Comparison of ENCODE assay signal across 30 cellular contexts in the genomic region with DNA sequence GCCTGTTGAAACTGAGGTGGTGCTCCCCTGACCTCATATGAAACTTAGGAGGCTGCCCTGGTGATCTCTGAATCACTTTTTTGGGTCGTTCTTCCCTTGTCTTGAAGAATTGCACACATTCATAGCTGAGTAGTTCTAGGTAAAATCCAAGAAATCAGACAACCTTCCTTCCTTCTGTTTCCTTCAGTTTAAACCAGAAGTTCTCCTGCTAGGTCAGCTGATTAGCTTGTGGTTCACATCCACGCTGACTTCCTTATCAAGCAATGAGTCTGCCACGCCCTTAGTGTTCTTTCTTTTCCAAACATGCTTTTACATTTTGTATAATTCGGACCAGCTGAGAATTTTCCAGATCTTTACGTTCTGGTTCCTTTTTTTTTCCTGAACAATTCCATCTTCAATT.
"Had no signal": no experiment of that assay in that cellular context is flagged by ENCODE, and none has a peak within 500 bp of the region (broad histone marks: within the 10 kb centered on the region; RNA-seq: fewer than 3 reads in every experiment).

No MANE protein-coding gene starts in this region.

- DNase-seq: activated B cell treated with CpG ODN at 0.5 μM for 24 hours; activated CD4-positive, alpha-beta memory T cell treated with anti-CD3 and anti-CD28 coated beads, Interleukin-2, amount 10 ng/mL, durations not matched to agents 7 days and 5 days; activated CD4-positive, alpha-beta T cell treated with anti-CD3 and anti-CD28 coated beads for 48 hours; activated CD4-positive, CD25-positive, alpha-beta regulatory T cell treated with anti-CD3 and anti-CD28 coated beads, Interleukin-2, amount 50 U/mL, for 72 hours; activated CD8-positive, alpha-beta memory T cell treated with anti-CD3 and anti-CD28 coated beads for 24 hours; activated CD8-positive, alpha-beta memory T cell treated with anti-CD3 and anti-CD28 coated beads, Interleukin-2, amount 10 ng/mL, durations not matched to agents 7 days and 5 days; activated CD8-positive, alpha-beta memory T cell treated with anti-CD3 and anti-CD28 coated beads, Interleukin-2, amount 50 U/mL, for 48 hours; activated effector memory CD4-positive, alpha-beta T cell treated with Interleukin-2 at 50 U/mL for 16 hours; activated naive CD4-positive, alpha-beta T cell treated with anti-CD3 and anti-CD28 coated beads, Interleukin-2, amount 10 ng/mL, durations not matched to agents 7 days and 5 days; activated naive CD8-positive, alpha-beta T cell treated with anti-CD3 and anti-CD28 coated beads, Interleukin-2, amount 50 U/mL, for 24 hours; activated T-cell treated with anti-CD3 and anti-CD28 coated beads, Interleukin-2, amount 50 U/mL, for 48 hours; anterior cingulate cortex; Karpas-422; KBM-7; MV-4-11; NCI-H1092; NCI-H1436 treated with DMSO at 0.1 percent for 48 hours; NCI-H1694 treated with DMSO at 0.1 percent for 48 hours; NCI-H2029; NCI-H510A; NCI-H526; NCI-H748 treated with DMSO at 0.1 percent for 48 hours; NK-92 treated with Interleukin-12 subunit alpha and Interleukin-12 subunit beta, amount 100 ng/mL, for 24 hours; PC-9; Right ventricle myocardium superior; SW 1271; T-helper 1 cell; T-helper 2 cell; T-helper 9 cell had no signal

- H3K4me3 ChIP-seq: PC-9 had no signal

- ATAC-seq: activated CD8-positive, alpha-beta memory T cell treated with anti-CD3 and anti-CD28 coated beads, Interleukin-2, amount 10 ng/mL, durations not matched to agents 7 days and 5 days; activated naive CD8-positive, alpha-beta T cell treated with anti-CD3 and anti-CD28 coated beads, Interleukin-2, amount 50 U/mL, for 24 hours had no signal

- H3K27ac ChIP-seq: PC-9, VCaP had no signal
